ENCODE assay signal across 8 cellular contexts in the genomic region with DNA sequence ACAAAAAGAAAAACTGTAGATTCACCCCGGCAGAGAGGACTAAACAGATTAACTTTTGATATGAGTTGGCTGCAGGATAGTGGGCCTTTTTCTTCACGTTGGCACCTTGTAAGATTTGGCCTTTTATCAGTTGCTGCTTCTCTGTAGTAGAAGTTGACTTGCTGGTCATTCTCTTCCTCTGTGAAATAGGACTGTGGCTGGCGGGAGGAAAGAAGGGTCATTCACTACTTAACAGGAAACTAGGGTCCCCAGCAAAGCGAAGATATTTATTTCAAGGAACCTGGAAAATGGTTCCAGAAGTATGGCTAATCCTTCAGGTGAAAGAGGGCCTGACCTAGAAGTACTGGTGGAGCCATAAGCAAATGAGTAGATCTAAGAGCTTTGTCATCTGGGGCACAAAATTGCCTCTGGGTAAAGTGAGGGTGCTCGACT. TPM values are rescaled to one million over a fixed set of nuclear protein-coding genes. Genes with fewer than 3 reads are reported as not detected.
DNase-seq lines count a peak whose midpoint lies in the region; TF ChIP-seq lines count a peak whose summit lies in the region.

No MANE protein-coding gene starts in this region.

- H4K5ac ChIP-seq in H9 (ENCODE audit: insufficient read length, low read depth, low read length): peak overlapping the region; percentile 50

- peak overlapping the region; percentile 42 to 91 (median 82); a peak in 6 of 7 replicates for H3K27ac Mint-ChIP-seq in H9

- H2BK12ac ChIP-seq in H9 (ENCODE audit: insufficient read length, low read depth, low read length): peak overlapping the region; percentile 36

- H3K79me2 ChIP-seq in H9 (ENCODE audit: insufficient read depth, low read length) (peaks cover 7% of the 10 kb centered on the region; the same call in 1 of the 2 replicates), SU-DHL-6 (ENCODE audit: insufficient read depth, low read length) (peaks cover 41% of the 10 kb centered on the region)

- H2BK20ac ChIP-seq in H9 (ENCODE audit: low read depth, low read length, poor library complexity, severe bottlenecking): no peak overlapping the region

- H3K4me2 ChIP-seq in H9 (ENCODE audit: insufficient read depth, insufficient read length, low read length) (peak overlapping the region; percentile 88), SU-DHL-6 (ENCODE audit: low read depth, low read length, poor library complexity, severe bottlenecking) (peak overlapping the region; percentile 88)

- no peaks in the 10 kb centered on the region for H4K20me1 ChIP-seq in H9 (ENCODE audit: control insufficient read depth, insufficient read depth, insufficient read length)
- H4K20me1 ChIP-seq in SU-DHL-6 (ENCODE audit: low read depth, low read length): peaks cover 20% of the 10 kb centered on the region

- peaks cover 22 to 35% (median 32%) of the 10 kb centered on the region in 3 experiments for H3K36me3 Mint-ChIP-seq in H9 (ENCODE audit: insufficient read depth in 1 of 3, low read depth in 3 of 3)

- H2AFZ ChIP-seq in H9 (ENCODE audit: low read length) (peak overlapping the region; percentile 97), SU-DHL-6 (ENCODE audit: low read depth, low read length, severe bottlenecking) (peak overlapping the region; percentile 92)

- DNase-seq in H9 (no peak), fibroblast of villous mesenchyme (ENCODE audit: low read depth) (no peak), middle frontal gyrus (ENCODE audit: extremely low spot score, low spot score) (no peak), EL (no peak), NCI-H1417 treated with DMSO at 0.1 percent for 48 hours (lab: John Stamatoyannopoulos, UW) (no peak), COLO668 (lab: John Stamatoyannopoulos, UW; ENCODE audit: unreplicated experiment) (no peak)

- no peak overlapping the region for H2AK5ac ChIP-seq in H9 (ENCODE audit: insufficient read length, low read length)

- H3K4me1 ChIP-seq in H9 (ENCODE audit: insufficient read depth, low read length): no peaks in the 10 kb centered on the region

- H3K14ac ChIP-seq in H9 (ENCODE audit: insufficient read depth, low read length): no peak overlapping the region; the same call in 1 of the 2 replicates

- H3K9me3 ChIP-seq in H9 (ENCODE audit: control insufficient read depth, low read depth, low read length): no peaks in the 10 kb centered on the region
- no peaks in the 10 kb centered on the region for H3K9me3 ChIP-seq in SU-DHL-6 (ENCODE audit: insufficient read depth, low read length)

- TF ChIP-seq CTCF in H9 (conservative IDR thresholded peaks at IDR 0.05) (no peak), SU-DHL-6 (IDR thresholded peaks at IDR 0.05; ENCODE audit: insufficient read depth, low read length, poor library complexity, severe bottlenecking) (no peak), fibroblast of villous mesenchyme (IDR thresholded peaks at IDR 0.05; ENCODE audit: insufficient read depth, low read depth, low read length) (no peak)

- H3K27me3 ChIP-seq in H9 (ENCODE audit: insufficient read depth, low read length): no peaks in the 10 kb centered on the region
- no peaks in the 10 kb centered on the region for H3K27me3 ChIP-seq in SU-DHL-6 (ENCODE audit: low read length)

- H2BK15ac ChIP-seq in H9 (ENCODE audit: low read depth, low read length): no peak overlapping the region

- H3K4me1 Mint-ChIP-seq in H9: peaks cover 13 to 14% of the 10 kb centered on the region in 2 experiments

- peak overlapping the region; percentile 85 for H3K18ac ChIP-seq in H9 (ENCODE audit: insufficient read length, low read depth, low read length)

- H3K27ac ChIP-seq in H9 (ENCODE audit: insufficient read length, low read depth, low read length): no peak overlapping the region
- H3K27ac ChIP-seq in SU-DHL-6 (ENCODE audit: low read depth, low read length): peak overlapping the region; percentile 57
- peak overlapping the region in 20 of 21 experiments; percentile 69 to 97 (median 90) for H3K27ac ChIP-seq in skin epidermis

- peak overlapping the region; percentile 73 for H2BK120ac ChIP-seq in H9 (ENCODE audit: low read depth, low read length, poor library complexity, severe bottlenecking)

- H3K79me1 ChIP-seq in H9 (ENCODE audit: insufficient read depth, low read depth, low read length, poor library complexity, severe bottlenecking): no peaks in the 10 kb centered on the region

- H3K9ac ChIP-seq in H9 (ENCODE audit: extremely low read depth, insufficient read length, low read length) (peak overlapping the region; percentile 51), SU-DHL-6 (ENCODE audit: low read length) (peak overlapping the region; percentile 90)

- H3K4me3 Mint-ChIP-seq in H9: peak overlapping the region; percentile 91 to 96

- no peaks in the 10 kb centered on the region for H3K23me2 ChIP-seq in H9 (ENCODE audit: insufficient read length, low read depth, low read length, poor library complexity, severe bottlenecking)

- no peak overlapping the region for H4K91ac ChIP-seq in H9 (ENCODE audit: insufficient read length, low read depth, low read length)

- peak overlapping the region; percentile 79 for H3T11ph ChIP-seq in H9 (ENCODE audit: low read length)

- no CpG with 5 or more reads among the region's 5 CpGs for WGBS in H9 (ENCODE audit: extremely low coverage, insufficient read length, low lambda C conversion rate)

- no peak overlapping the region for H3K4ac ChIP-seq in H9 (ENCODE audit: low read depth, low read length)

- peaks cover 36% of the 10 kb centered on the region; the same call in 1 of the 2 replicates for H3K36me3 ChIP-seq in SU-DHL-6 (ENCODE audit: low read length)

- H3K9me2 ChIP-seq in SU-DHL-6 (replicated peaks; ENCODE audit: insufficient read depth, low read length): no peaks in the 10 kb centered on the region

- peak overlapping the region; percentile 77 for H3K4me3 ChIP-seq in SU-DHL-6 (ENCODE audit: insufficient read depth, low read length, poor library complexity, severe bottlenecking)
- H3K4me3 ChIP-seq in fibroblast of villous mesenchyme (ENCODE audit: low read depth, low read length): peak overlapping the region; percentile 92
- H3K4me3 ChIP-seq in skin epidermis: peak overlapping the region; percentile 62 to 88 (median 74)

- H3K23ac ChIP-seq in H9 (ENCODE audit: insufficient read length, low read depth, low read length): no peak overlapping the region

- H4K8ac ChIP-seq in H9 (replicated peaks; ENCODE audit: insufficient read length, low read depth, low read length): peak overlapping the region; percentile 78

- no peaks in the 10 kb centered on the region for H3K9me3 Mint-ChIP-seq in H9

- H2BK5ac ChIP-seq in H9 (ENCODE audit: insufficient read length, low read length): no peak overlapping the region

- peaks cover 8% of the 10 kb centered on the region; the same call in 1 of the 2 replicates for H3F3A ChIP-seq in SU-DHL-6 (ENCODE audit: insufficient read depth)

- H3K27me3 Mint-ChIP-seq in H9 (ENCODE audit: low read depth): no peaks in the 10 kb centered on the region

- H3K56ac ChIP-seq in H9 (ENCODE audit: insufficient read length, low read depth, low read length): no peak overlapping the region

RNA-seq across cellular contexts. Expression of gene ATP5MC3, which starts 0.4 kb away (rescaled TPM):
- total RNA-seq in H9 (2021) (326 and 334 TPM in 2 replicates), fibroblast of villous mesenchyme (136 and 157 TPM in 2 replicates)

RNA-seq across cellular contexts. Expression of gene ATF2, which starts 13.9 kb away (rescaled TPM):
- total RNA-seq in H9 (2021) (34.9 and 40.9 TPM in 2 replicates), fibroblast of villous mesenchyme (62.5 and 92.4 TPM in 2 replicates)
